Comparison of ENCODE assay signal across 10 cellular contexts in the genomic region with DNA sequence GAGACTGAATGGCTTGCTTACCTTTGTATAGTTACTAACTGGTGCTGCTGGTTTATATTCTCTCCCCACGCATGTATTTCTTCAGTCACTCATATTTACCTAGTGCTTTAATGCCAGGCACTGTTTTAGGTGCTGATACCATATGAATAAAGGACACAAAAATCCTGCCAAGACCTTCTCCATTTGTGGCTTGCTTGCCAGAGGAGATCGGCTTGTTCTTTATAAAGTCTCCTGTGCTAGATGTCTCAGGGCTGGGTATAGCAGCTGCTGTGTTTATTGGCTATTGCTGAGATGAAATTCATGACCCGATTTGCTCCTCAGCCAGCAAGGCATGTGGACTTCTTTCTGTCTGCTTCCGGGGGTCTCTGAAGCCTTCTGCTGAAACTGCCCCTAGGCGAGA. TPM values are rescaled to one million over a fixed set of nuclear protein-coding genes. Genes with fewer than 3 reads are reported as not detected.
DNase-seq lines count a peak whose midpoint lies in the region; ATAC-seq and TF ChIP-seq lines count a peak whose summit lies in the region.
"Had no signal": no experiment of that assay in that cellular context is flagged by ENCODE, and none has a peak within 500 bp of the region (broad histone marks: within the 10 kb centered on the region; RNA-seq: fewer than 3 reads in every experiment).

No MANE protein-coding gene starts in this region.

- no peak for DNase-seq in H9
- DNase-seq in astrocyte of the cerebellum (ENCODE audit: low read depth) = peak; percentile 8
- DNase-seq in lung (ENCODE audit: low spot score) = no peak
- DNase-seq in stimulated activated CD4-positive, alpha-beta T cell treated with anti-CD3 and anti-CD28 coated beads, Interleukin-12 subunit alpha, Interleukin-12 subunit beta, amount 100 ng/mL, for 4 hours = no peak
- DNase-seq in NCI-H526 treated with DMSO at 0.1 percent for 48 hours (lab: John Stamatoyannopoulos, UW) = no peak
- DNase-seq: NCI-H345 had no signal

- H2BK120ac ChIP-seq in H9 (ENCODE audit: low read depth, low read length, poor library complexity, severe bottlenecking) = no peak overlapping the region

- peaks cover 0 to 20% of the 10 kb centered on the region in 2 donors for H3K36me3 ChIP-seq in lung (ENCODE audit: control insufficient read depth in 2 of 2, insufficient read depth in 2 of 2, low read length in 2 of 2)
- peaks cover 0 to 5% (median 0%) of the 10 kb centered on the region in 3 donors for H3K36me3 ChIP-seq in skeletal muscle tissue (ENCODE audit: control insufficient read depth in 3 of 3, insufficient read depth in 3 of 3, low read length in 3 of 3)

- H3K18ac ChIP-seq in H9 (ENCODE audit: insufficient read length, low read depth, low read length) = no peak overlapping the region

- H3K9me3 ChIP-seq in H9 (ENCODE audit: control insufficient read depth, low read depth, low read length) (no peaks in the 10 kb centered on the region), lung (ENCODE audit: control insufficient read depth in 2 of 2, insufficient read depth in 1 of 2, low read length in 1 of 2) (no peaks in the 10 kb centered on the region), skeletal muscle tissue (ENCODE audit: control insufficient read depth in 3 of 3, low read length in 3 of 3) (no peaks in the 10 kb centered on the region)

- H2BK5ac ChIP-seq in H9 (ENCODE audit: insufficient read length, low read length) = no peak overlapping the region

- H2BK12ac ChIP-seq in H9 (ENCODE audit: insufficient read length, low read depth, low read length) = no peak overlapping the region

- H3T11ph ChIP-seq in H9 (ENCODE audit: low read length) = no peak overlapping the region

- peaks cover 5% of the 10 kb centered on the region for H3K23me2 ChIP-seq in H9 (ENCODE audit: insufficient read length, low read depth, low read length, poor library complexity, severe bottlenecking)

- H2AK5ac ChIP-seq in H9 (ENCODE audit: insufficient read length, low read length) = no peak overlapping the region

- H3K4me3 ChIP-seq in astrocyte of the cerebellum (ENCODE audit: low read depth, low read length) (no peak overlapping the region), lung (no peak overlapping the region), skeletal muscle tissue (ENCODE audit: low read length in 3 of 3) (peak overlapping the region; percentile 45 to 59 (median 53))

- in situ Hi-C loops in astrocyte of the cerebellum (cut with HindIII; ENCODE audit: low sequenced_read_pairs) = no loop called here

- no peak overlapping the region for H4K5ac ChIP-seq in H9 (ENCODE audit: insufficient read length, low read depth, low read length)

- H3K4me1 Mint-ChIP-seq in H9 = peaks cover 25 to 37% of the 10 kb centered on the region in 2 experiments

- H3K27me3 Mint-ChIP-seq in H9 (ENCODE audit: low read depth) = no peaks in the 10 kb centered on the region
- H3K27me3 Mint-ChIP-seq: activated naive CD8-positive, alpha-beta T cell had no signal

- 0 out of 2 replicates have a peak, but pooled peaks cover 1% of the 10 kb centered on the region for H3K79me2 ChIP-seq in H9 (ENCODE audit: insufficient read depth, low read length)

- WGBS in H9 (ENCODE audit: extremely low coverage, insufficient read length, low lambda C conversion rate) = no CpG with 5 or more reads among the region's 5 CpGs
- 69 to 81% methylated on average over 5 of the region's 5 CpGs for WGBS in lung, 2 donors

- H2AFZ ChIP-seq in H9 (ENCODE audit: low read length) = no peak overlapping the region

- no peak overlapping the region for H4K8ac ChIP-seq in H9 (replicated peaks; ENCODE audit: insufficient read length, low read depth, low read length)

- ATAC-seq in lung (ENCODE audit: insufficient read depth, low FRiP score) (no peak), GM19455 (IDR thresholded peaks at IDR 0.05; ENCODE audit: unreplicated experiment) (no peak), GM18873 (IDR thresholded peaks at IDR 0.05; ENCODE audit: low FRiP score, unreplicated experiment) (no peak)

- no peak overlapping the region for H3K4ac ChIP-seq in H9 (ENCODE audit: low read depth, low read length)

- peaks cover 3% of the 10 kb centered on the region for H3K79me1 ChIP-seq in H9 (ENCODE audit: insufficient read depth, low read depth, low read length, poor library complexity, severe bottlenecking)

- no peak overlapping the region for H3K4me2 ChIP-seq in H9 (ENCODE audit: insufficient read depth, insufficient read length, low read length)

- H3K9me3 Mint-ChIP-seq in H9 = no peaks in the 10 kb centered on the region

- peak overlapping the region; percentile 83 to 87 (median 86); a peak in 6 of 7 replicates for H3K27ac Mint-ChIP-seq in H9
- H3K27ac Mint-ChIP-seq: activated naive CD8-positive, alpha-beta T cell had no signal

- no peak overlapping the region for H4K91ac ChIP-seq in H9 (ENCODE audit: insufficient read length, low read depth, low read length)

- no peak overlapping the region for H3K14ac ChIP-seq in H9 (ENCODE audit: insufficient read depth, low read length)

- H4K20me1 ChIP-seq in H9 (ENCODE audit: control insufficient read depth, insufficient read depth, insufficient read length) = no peaks in the 10 kb centered on the region

- H3K27ac ChIP-seq in H9 (ENCODE audit: insufficient read length, low read depth, low read length) = no peak overlapping the region
- peak overlapping the region; percentile 53 to 88 for H3K27ac ChIP-seq in lung (ENCODE audit: low read depth in 1 of 2, low read length in 1 of 2)
- peak overlapping the region; percentile 99 for H3K27ac ChIP-seq in skeletal muscle tissue (ENCODE audit: low read depth, low read length)

- peaks cover 11% of the 10 kb centered on the region for H3K4me1 ChIP-seq in H9 (ENCODE audit: insufficient read depth, low read length)
- H3K4me1 ChIP-seq in lung (ENCODE audit: control insufficient read depth in 2 of 2, insufficient read depth in 2 of 2, low read length in 2 of 2) = peaks cover 3 to 18% of the 10 kb centered on the region in 2 donors
- peaks cover 53 to 57% (median 56%) of the 10 kb centered on the region in 3 donors for H3K4me1 ChIP-seq in skeletal muscle tissue (ENCODE audit: control insufficient read depth in 3 of 3, insufficient read depth in 3 of 3, low read length in 3 of 3)

- no peak overlapping the region for H3K23ac ChIP-seq in H9 (ENCODE audit: insufficient read length, low read depth, low read length)

- H3K36me3 Mint-ChIP-seq in H9 (ENCODE audit: insufficient read depth in 1 of 3, low read depth in 3 of 3) = peaks cover 52 to 93% (median 85%) of the 10 kb centered on the region in 3 experiments

- H3K4me3 Mint-ChIP-seq in H9 = peak overlapping the region in 1 of 2 experiments; percentile 57; a peak in 1 of 5 replicates
- H3K4me3 Mint-ChIP-seq: activated naive CD8-positive, alpha-beta T cell had no signal

- H3K9ac ChIP-seq in H9 (ENCODE audit: extremely low read depth, insufficient read length, low read length) (no peak overlapping the region), skeletal muscle tissue (ENCODE audit: low read depth in 1 of 3, low read length in 3 of 3) (peak overlapping the region; percentile 83 to 90 (median 87))

- no peak overlapping the region for H3K56ac ChIP-seq in H9 (ENCODE audit: insufficient read length, low read depth, low read length)

- no peak for TF ChIP-seq CTCF in H9 (conservative IDR thresholded peaks at IDR 0.05)
- TF ChIP-seq CTCF in astrocyte of the cerebellum (IDR thresholded peaks at IDR 0.05; ENCODE audit: low read depth, low read length, missing control alignments) = no peak
- no peak for TF ChIP-seq CTCF in lung (IDR thresholded peaks at IDR 0.05; ENCODE audit: control extremely low read depth, extremely low read depth)

- no peaks in the 10 kb centered on the region for H3K27me3 ChIP-seq in H9 (ENCODE audit: insufficient read depth, low read length)
- no peaks in the 10 kb centered on the region for H3K27me3 ChIP-seq in lung (ENCODE audit: control insufficient read depth, insufficient read depth)
- no peaks in the 10 kb centered on the region for H3K27me3 ChIP-seq in skeletal muscle tissue (ENCODE audit: control insufficient read depth in 3 of 3, insufficient read depth in 3 of 3, low read length in 3 of 3)

- no peak overlapping the region for H2BK20ac ChIP-seq in H9 (ENCODE audit: low read depth, low read length, poor library complexity, severe bottlenecking)

- H2BK15ac ChIP-seq in H9 (ENCODE audit: low read depth, low read length) = no peak overlapping the region

RNA-seq across cellular contexts. Expression of gene ST6GAL1, which starts 46.5 kb away (rescaled TPM):
- 139 and 141 TPM in 2 replicates for total RNA-seq in H9 (2021)
- 100 to 1,000 TPM in 1 of 2 donors, 10 to 100 TPM in 1; 89.5 to 113 TPM for total RNA-seq in lung
- 10 to 100 TPM; 15.1 to 31.4 TPM for polyA plus RNA-seq in lung
- total RNA-seq in skeletal muscle tissue = 16.7 TPM

Comparison
In these comparisons a context has a peak if more than half of its experiments do, and no peak if none do; other contexts are left out.
1. H3K4me3 ChIP-seq: peak in skeletal muscle tissue (3 of 3); none in astrocyte of the cerebellum (single experiment) and lung (single experiment).